ENCODE assay signal across 1 cellular context in the genomic region with DNA sequence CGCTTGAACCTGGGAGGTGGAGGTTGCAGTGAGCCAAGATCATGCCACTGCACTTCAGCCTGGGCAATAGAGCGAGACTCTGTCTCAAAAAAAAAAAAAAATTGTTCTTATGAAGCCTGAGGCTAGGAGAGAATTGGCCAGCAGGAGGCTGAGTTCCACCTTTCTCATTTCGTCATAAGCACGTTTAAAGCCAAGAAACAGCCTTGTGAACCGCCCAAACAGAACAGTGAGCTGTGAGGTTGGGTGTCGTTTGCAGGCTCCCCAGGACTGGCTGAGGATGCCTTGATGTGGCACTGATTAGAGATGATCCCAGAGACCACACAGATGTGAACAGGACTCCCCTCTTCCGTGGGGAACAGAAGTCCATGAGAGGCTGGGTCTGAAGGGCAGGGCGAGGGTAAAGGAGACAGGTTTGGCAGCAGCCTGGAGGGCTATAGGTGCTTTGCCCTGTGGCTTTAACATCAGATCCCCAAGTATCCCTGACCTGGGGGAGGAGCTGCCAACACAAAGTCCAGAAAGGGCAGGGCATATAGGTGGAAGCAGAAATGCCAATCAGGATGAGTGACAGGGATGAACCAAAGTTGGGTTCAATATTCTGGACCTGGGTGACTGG.
A peak's percentile ranks its signal among the peaks of the same experiment; 100 is the strongest.
TF ChIP-seq lines count a peak whose summit lies in the region.

No MANE protein-coding gene starts in this region.

TF ChIP-seq in K562, 482 proteins besides CTCF, POLR2A, EP300 and RAD21 (continued from another document):
- TF ChIP-seq, protein P1, sequence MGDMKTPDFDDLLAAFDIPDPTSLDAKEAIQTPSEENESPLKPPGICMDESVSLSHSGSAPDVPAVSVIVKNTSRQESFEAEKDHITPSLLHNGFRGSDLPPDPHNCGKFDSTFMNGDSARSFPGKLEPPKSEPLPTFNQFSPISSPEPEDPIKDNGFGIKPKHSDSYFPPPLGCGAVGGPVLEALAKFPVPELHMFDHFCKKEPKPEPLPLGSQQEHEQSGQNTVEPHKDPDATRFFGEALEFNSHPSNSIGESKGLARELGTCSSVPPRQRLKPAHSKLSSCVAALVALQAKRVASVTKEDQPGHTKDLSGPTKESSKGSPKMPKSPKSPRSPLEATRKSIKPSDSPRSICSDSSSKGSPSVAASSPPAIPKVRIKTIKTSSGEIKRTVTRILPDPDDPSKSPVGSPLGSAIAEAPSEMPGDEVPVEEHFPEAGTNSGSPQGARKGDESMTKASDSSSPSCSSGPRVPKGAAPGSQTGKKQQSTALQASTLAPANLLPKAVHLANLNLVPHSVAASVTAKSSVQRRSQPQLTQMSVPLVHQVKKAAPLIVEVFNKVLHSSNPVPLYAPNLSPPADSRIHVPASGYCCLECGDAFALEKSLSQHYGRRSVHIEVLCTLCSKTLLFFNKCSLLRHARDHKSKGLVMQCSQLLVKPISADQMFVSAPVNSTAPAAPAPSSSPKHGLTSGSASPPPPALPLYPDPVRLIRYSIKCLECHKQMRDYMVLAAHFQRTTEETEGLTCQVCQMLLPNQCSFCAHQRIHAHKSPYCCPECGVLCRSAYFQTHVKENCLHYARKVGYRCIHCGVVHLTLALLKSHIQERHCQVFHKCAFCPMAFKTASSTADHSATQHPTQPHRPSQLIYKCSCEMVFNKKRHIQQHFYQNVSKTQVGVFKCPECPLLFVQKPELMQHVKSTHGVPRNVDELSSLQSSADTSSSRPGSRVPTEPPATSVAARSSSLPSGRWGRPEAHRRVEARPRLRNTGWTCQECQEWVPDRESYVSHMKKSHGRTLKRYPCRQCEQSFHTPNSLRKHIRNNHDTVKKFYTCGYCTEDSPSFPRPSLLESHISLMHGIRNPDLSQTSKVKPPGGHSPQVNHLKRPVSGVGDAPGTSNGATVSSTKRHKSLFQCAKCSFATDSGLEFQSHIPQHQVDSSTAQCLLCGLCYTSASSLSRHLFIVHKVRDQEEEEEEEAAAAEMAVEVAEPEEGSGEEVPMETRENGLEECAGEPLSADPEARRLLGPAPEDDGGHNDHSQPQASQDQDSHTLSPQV (IDR thresholded peaks at IDR 0.05): peak; percentile 77
- TF ChIP-seq ZNF24 (IDR thresholded peaks at IDR 0.05) (no peak), CEBPG (CRISPR knock-in tag; IDR thresholded peaks at IDR 0.05) (peak; percentile 43; the same call in 1 of the 2 replicates), CEBPG (tag; conservative IDR thresholded peaks at IDR 0.05 in 1 of 2, IDR thresholded peaks at IDR 0.05 in 1 of 2) (peak in 1 of 2 experiments; percentile 40; a peak in 1 of 4 replicates), ZNF384 (IDR thresholded peaks at IDR 0.05; ENCODE audit: low read depth, low read length) (peak; percentile 92), CREB1 (IDR thresholded peaks at IDR 0.05) (0 out of 2 replicates have a peak, but pooled peaks have one; percentile 25), CREB1 (CRISPR knock-in tag; IDR thresholded peaks at IDR 0.05) (0 out of 2 replicates have a peak, but pooled peaks have one; percentile 16), TRIM24 (IDR thresholded peaks at IDR 0.05) (no peak), CCNT2 (IDR thresholded peaks at IDR 0.05; ENCODE audit: borderline replicate concordance, extremely low read depth, insufficient read length, low read depth, low read length) (no peak), ERF (CRISPR knock-in tag; IDR thresholded peaks at IDR 0.05) (peak; percentile 51; the same call in 1 of the 2 replicates), HMGN3 (IDR thresholded peaks at IDR 0.05; ENCODE audit: borderline replicate concordance, extremely low read depth, insufficient read length, low read depth, low read length) (no peak), POLR2B (IDR thresholded peaks at IDR 0.05; ENCODE audit: low read depth, partially characterized antibody) (no peak), MAFG (tag; conservative IDR thresholded peaks at IDR 0.05) (0 out of 2 replicates have a peak, but pooled peaks have one; percentile 10), JUND (IDR thresholded peaks at IDR 0.05; ENCODE audit: borderline replicate concordance, low read depth, low read length) (0 out of 2 replicates have a peak, but pooled peaks have one; percentile 25), JUND (tag; IDR thresholded peaks at IDR 0.05; ENCODE audit: borderline replicate concordance, low read depth, low read length) (no peak), L3MBTL2 (IDR thresholded peaks at IDR 0.05) (peak; percentile 53; the same call in 1 of the 2 replicates), MEIS2 (IDR thresholded peaks at IDR 0.05; ENCODE audit: partially characterized antibody) (peak; percentile 26), GTF2E2 (tag; IDR thresholded peaks at IDR 0.05) (peak; percentile 46; the same call in 1 of the 2 replicates), KDM1A (IDR thresholded peaks at IDR 0.05) (no peak), TCFL5 (CRISPR knock-in tag; conservative IDR thresholded peaks at IDR 0.05) (0 out of 2 replicates have a peak, but pooled peaks have one; percentile 25), EP400 (IDR thresholded peaks at IDR 0.05) (0 out of 2 replicates have a peak, but pooled peaks have one; percentile 12), IFI16 (CRISPR knock-in tag; IDR thresholded peaks at IDR 0.05) (0 out of 2 replicates have a peak, but pooled peaks have one; percentile 46), CBX3 (IDR thresholded peaks at IDR 0.05; ENCODE audit: borderline replicate concordance in 1 of 2, low read length in 2 of 2) (peak in 1 of 2 experiments; percentile 44; a peak in 1 of 3 replicates), CC2D1A (IDR thresholded peaks at IDR 0.05) (0 out of 2 replicates have a peak, but pooled peaks have one; percentile 10)
- TF ChIP-seq, protein P2, sequence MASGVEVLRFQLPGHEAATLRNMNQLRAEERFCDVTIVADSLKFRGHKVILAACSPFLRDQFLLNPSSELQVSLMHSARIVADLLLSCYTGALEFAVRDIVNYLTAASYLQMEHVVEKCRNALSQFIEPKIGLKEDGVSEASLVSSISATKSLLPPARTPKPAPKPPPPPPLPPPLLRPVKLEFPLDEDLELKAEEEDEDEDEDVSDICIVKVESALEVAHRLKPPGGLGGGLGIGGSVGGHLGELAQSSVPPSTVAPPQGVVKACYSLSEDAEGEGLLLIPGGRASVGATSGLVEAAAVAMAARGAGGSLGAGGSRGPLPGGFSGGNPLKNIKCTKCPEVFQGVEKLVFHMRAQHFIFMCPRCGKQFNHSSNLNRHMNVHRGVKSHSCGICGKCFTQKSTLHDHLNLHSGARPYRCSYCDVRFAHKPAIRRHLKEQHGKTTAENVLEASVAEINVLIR (CRISPR knock-in tag; IDR thresholded peaks at IDR 0.05): peak; percentile 43; the same call in 1 of the 2 replicates
- TF ChIP-seq, protein P3, sequence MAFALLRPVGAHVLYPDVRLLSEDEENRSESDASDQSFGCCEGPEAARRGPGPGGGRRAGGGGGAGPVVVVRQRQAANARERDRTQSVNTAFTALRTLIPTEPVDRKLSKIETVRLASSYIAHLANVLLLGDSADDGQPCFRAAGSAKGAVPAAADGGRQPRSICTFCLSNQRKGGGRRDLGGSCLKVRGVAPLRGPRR (CRISPR knock-in tag; IDR thresholded peaks at IDR 0.05): 0 out of 2 replicates have a peak, but pooled peaks have one; percentile 27
- TF ChIP-seq, protein P4, sequence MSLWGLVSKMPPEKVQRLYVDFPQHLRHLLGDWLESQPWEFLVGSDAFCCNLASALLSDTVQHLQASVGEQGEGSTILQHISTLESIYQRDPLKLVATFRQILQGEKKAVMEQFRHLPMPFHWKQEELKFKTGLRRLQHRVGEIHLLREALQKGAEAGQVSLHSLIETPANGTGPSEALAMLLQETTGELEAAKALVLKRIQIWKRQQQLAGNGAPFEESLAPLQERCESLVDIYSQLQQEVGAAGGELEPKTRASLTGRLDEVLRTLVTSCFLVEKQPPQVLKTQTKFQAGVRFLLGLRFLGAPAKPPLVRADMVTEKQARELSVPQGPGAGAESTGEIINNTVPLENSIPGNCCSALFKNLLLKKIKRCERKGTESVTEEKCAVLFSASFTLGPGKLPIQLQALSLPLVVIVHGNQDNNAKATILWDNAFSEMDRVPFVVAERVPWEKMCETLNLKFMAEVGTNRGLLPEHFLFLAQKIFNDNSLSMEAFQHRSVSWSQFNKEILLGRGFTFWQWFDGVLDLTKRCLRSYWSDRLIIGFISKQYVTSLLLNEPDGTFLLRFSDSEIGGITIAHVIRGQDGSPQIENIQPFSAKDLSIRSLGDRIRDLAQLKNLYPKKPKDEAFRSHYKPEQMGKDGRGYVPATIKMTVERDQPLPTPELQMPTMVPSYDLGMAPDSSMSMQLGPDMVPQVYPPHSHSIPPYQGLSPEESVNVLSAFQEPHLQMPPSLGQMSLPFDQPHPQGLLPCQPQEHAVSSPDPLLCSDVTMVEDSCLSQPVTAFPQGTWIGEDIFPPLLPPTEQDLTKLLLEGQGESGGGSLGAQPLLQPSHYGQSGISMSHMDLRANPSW (CRISPR knock-in tag; IDR thresholded peaks at IDR 0.05): no peak
- TF ChIP-seq, protein P5, sequence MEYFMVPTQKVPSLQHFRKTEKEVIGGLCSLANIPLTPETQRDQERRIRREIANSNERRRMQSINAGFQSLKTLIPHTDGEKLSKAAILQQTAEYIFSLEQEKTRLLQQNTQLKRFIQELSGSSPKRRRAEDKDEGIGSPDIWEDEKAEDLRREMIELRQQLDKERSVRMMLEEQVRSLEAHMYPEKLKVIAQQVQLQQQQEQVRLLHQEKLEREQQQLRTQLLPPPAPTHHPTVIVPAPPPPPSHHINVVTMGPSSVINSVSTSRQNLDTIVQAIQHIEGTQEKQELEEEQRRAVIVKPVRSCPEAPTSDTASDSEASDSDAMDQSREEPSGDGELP (CRISPR knock-in tag; IDR thresholded peaks at IDR 0.05; ENCODE audit: borderline replicate concordance): peak; percentile 42; the same call in 1 of the 2 replicates
- TF ChIP-seq, protein P6, sequence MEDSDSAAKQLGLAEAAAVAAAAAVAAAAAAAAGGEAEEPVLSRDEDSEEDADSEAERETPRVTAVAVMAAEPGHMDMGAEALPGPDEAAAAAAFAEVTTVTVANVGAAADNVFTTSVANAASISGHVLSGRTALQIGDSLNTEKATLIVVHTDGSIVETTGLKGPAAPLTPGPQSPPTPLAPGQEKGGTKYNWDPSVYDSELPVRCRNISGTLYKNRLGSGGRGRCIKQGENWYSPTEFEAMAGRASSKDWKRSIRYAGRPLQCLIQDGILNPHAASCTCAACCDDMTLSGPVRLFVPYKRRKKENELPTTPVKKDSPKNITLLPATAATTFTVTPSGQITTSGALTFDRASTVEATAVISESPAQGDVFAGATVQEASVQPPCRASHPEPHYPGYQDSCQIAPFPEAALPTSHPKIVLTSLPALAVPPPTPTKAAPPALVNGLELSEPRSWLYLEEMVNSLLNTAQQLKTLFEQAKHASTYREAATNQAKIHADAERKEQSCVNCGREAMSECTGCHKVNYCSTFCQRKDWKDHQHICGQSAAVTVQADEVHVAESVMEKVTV (CRISPR knock-in tag; IDR thresholded peaks at IDR 0.05): 0 out of 2 replicates have a peak, but pooled peaks have one; percentile 8
- TF ChIP-seq, protein P7, sequence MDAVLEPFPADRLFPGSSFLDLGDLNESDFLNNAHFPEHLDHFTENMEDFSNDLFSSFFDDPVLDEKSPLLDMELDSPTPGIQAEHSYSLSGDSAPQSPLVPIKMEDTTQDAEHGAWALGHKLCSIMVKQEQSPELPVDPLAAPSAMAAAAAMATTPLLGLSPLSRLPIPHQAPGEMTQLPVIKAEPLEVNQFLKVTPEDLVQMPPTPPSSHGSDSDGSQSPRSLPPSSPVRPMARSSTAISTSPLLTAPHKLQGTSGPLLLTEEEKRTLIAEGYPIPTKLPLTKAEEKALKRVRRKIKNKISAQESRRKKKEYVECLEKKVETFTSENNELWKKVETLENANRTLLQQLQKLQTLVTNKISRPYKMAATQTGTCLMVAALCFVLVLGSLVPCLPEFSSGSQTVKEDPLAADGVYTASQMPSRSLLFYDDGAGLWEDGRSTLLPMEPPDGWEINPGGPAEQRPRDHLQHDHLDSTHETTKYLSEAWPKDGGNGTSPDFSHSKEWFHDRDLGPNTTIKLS (IDR thresholded peaks at IDR 0.05; ENCODE audit: borderline replicate concordance, low read depth): peak; percentile 27; the same call in 1 of the 2 replicates
- TF ChIP-seq, protein P8, sequence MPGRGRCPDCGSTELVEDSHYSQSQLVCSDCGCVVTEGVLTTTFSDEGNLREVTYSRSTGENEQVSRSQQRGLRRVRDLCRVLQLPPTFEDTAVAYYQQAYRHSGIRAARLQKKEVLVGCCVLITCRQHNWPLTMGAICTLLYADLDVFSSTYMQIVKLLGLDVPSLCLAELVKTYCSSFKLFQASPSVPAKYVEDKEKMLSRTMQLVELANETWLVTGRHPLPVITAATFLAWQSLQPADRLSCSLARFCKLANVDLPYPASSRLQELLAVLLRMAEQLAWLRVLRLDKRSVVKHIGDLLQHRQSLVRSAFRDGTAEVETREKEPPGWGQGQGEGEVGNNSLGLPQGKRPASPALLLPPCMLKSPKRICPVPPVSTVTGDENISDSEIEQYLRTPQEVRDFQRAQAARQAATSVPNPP (IDR thresholded peaks at IDR 0.05; ENCODE audit: borderline replicate concordance, insufficient read depth, insufficient read length): no peak
